Comparison of ENCODE assay signal across 13 cellular contexts in the genomic region with DNA sequence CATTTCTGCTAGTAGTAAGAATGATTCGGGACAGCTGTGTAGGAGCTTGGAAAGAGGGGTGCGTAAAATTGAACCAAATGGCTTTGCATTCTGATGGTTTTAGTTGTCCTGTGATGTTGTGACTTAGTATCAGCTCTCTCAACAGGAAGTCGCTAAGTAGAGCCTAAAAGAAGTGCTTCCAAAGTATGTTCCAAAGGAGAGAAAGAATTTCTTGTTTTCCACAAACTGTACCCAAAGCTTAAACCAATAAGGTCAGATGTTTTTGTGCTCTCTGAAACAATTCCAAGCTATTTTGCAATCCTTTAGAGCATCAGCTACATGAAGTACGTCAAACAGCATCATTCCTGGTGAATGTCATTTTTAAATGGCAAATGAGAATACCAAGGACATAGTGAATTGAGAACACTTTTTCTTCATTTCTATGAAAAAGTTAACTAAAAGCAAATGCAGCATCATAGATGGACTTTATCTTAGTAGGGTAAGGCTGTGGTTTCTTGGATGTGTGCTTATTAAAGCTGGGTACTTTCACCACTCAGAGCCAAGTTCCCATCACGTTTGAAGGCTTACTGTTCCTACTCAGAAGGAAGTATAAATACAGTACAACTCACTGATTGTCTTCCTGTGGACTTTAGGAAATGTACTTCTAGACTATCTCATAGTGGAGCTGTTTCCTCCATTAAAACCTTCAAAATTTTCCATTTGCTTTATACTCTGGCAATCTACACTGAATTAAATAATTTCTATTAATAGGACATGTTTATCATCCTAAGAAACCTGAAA.
DNase-seq lines count a peak whose midpoint lies in the region; ATAC-seq, FAIRE-seq and TF ChIP-seq lines count a peak whose summit lies in the region.
"Had no signal": no experiment of that assay in that cellular context is flagged by ENCODE, and none has a peak within 500 bp of the region (broad histone marks: within the 10 kb centered on the region; RNA-seq: fewer than 3 reads in every experiment).

No MANE protein-coding gene starts in this region.

- H3K9ac ChIP-seq in keratinocyte (ENCODE audit: control insufficient read depth, extremely low read depth, insufficient read depth, low read length): no peak overlapping the region
- H3K9ac ChIP-seq: BLaER1 treated with 17β-estradiol and CSF1 and Interleukin-3, amounts not matched to agents 10 nM and 100 nM had no signal

- no peaks in the 10 kb centered on the region for H3K27me3 Mint-ChIP-seq in GM23338 (ENCODE audit: insufficient read depth, low read depth, poor library complexity)
- H3K27me3 Mint-ChIP-seq in activated T-cell treated with anti-CD3 and anti-CD28 coated beads, Interleukin-2, amount 50 U/mL, for 72 hours (ENCODE audit: low read depth): peaks cover 10% of the 10 kb centered on the region
- H3K27me3 Mint-ChIP-seq: activated B cell treated with CpG ODN at 0.5 μM for 24 hours had no signal

- dilution Hi-C loops in keratinocyte (cut with MboI; ENCODE audit: extremely low pct_ligation_motif_present, low sequenced_read_pairs): no loop called here

- no peaks in the 10 kb centered on the region for H3F3A ChIP-seq in GM23338 (replicated peaks; ENCODE audit: low read depth)

- no peak overlapping the region for H3K4me3 ChIP-seq in keratinocyte (ENCODE audit: control insufficient read depth in 2 of 3, extremely low read depth in 1 of 3, insufficient read depth in 2 of 3, low read depth in 1 of 3, low read length in 3 of 3)
- no peak overlapping the region for H3K4me3 ChIP-seq in skeletal muscle cell (ENCODE audit: low read depth, low read length)
- H3K4me3 ChIP-seq in GM23338: no peak overlapping the region
- H3K4me3 ChIP-seq: BLaER1 treated with 17β-estradiol and CSF1 and Interleukin-3, amounts not matched to agents 10 nM and 100 nM; thoracic aorta had no signal

- peaks cover 6% of the 10 kb centered on the region; the same call in 2 of the 3 replicates for H3K4me1 Mint-ChIP-seq in GM23338
- H3K4me1 Mint-ChIP-seq in activated T-cell treated with anti-CD3 and anti-CD28 coated beads, Interleukin-2, amount 50 U/mL, for 72 hours (ENCODE audit: low read depth): no peaks in the 10 kb centered on the region

- no peak overlapping the region for H3K27ac ChIP-seq in keratinocyte (ENCODE audit: control insufficient read depth, insufficient read depth, low read length)
- H3K27ac ChIP-seq in GM23338 (ENCODE audit: low read depth): no peak overlapping the region
- H3K27ac ChIP-seq: BLaER1 treated with 17β-estradiol and CSF1 and Interleukin-3, amounts not matched to agents 10 nM and 100 nM had no signal

- peaks cover 30% of the 10 kb centered on the region for H3K36me3 Mint-ChIP-seq in GM23338 (ENCODE audit: low read depth)
- H3K36me3 Mint-ChIP-seq in activated T-cell treated with anti-CD3 and anti-CD28 coated beads, Interleukin-2, amount 50 U/mL, for 72 hours (ENCODE audit: insufficient read depth in 2 of 2): peaks cover 0 to 2% of the 10 kb centered on the region in 2 donors

- H2AFZ ChIP-seq in keratinocyte (ENCODE audit: control insufficient read depth, low read length) (no peak overlapping the region), GM23338 (no peak overlapping the region)

- TF ChIP-seq CTCF in keratinocyte (optimal IDR thresholded peaks at IDR 0.05 in 1 of 3, IDR thresholded peaks at IDR 0.05 in 1 of 3, conservative IDR thresholded peaks at IDR 0.05 in 1 of 3; ENCODE audit: extremely low read depth in 1 of 3, insufficient read depth in 2 of 3, low read length in 3 of 3): no peak
- no peak for TF ChIP-seq CTCF in GM23338 (conservative IDR thresholded peaks at IDR 0.05; ENCODE audit: low read depth in 2 of 2)

- H3K9me3 ChIP-seq in keratinocyte (ENCODE audit: control insufficient read depth, low read depth, low read length): no peaks in the 10 kb centered on the region

- no peaks in the 10 kb centered on the region for H3K9me1 ChIP-seq in keratinocyte (ENCODE audit: control insufficient read depth, extremely low read depth, insufficient read depth, low read length)

- H3K27ac Mint-ChIP-seq in GM23338: no peak overlapping the region
- H3K27ac Mint-ChIP-seq in activated T-cell treated with anti-CD3 and anti-CD28 coated beads, Interleukin-2, amount 50 U/mL, for 72 hours: no peak overlapping the region
- H3K27ac Mint-ChIP-seq: activated B cell treated with CpG ODN at 0.5 μM for 24 hours; naive thymus-derived CD8-positive, alpha-beta T cell had no signal

- H3K9me2 ChIP-seq in GM23338 (ENCODE audit: insufficient read depth): no peaks in the 10 kb centered on the region

- H3K36me3 ChIP-seq in keratinocyte (ENCODE audit: control insufficient read depth in 2 of 2, extremely low read depth in 1 of 2, insufficient read depth in 2 of 2, low read length in 2 of 2) (peaks cover 2 to 4% of the 10 kb centered on the region in 2 experiments), GM23338 (ENCODE audit: insufficient read depth) (no peaks in the 10 kb centered on the region)
- H3K36me3 ChIP-seq: thoracic aorta had no signal

- no peaks in the 10 kb centered on the region for H3K27me3 ChIP-seq in keratinocyte (ENCODE audit: control insufficient read depth, extremely low read depth, insufficient read depth, low read length)
- H3K27me3 ChIP-seq in GM23338 (ENCODE audit: insufficient read depth): no peaks in the 10 kb centered on the region
- H3K27me3 ChIP-seq: BLaER1 treated with 17β-estradiol and CSF1 and Interleukin-3, amounts not matched to agents 10 nM and 100 nM had no signal

- DNase-seq in EH (ENCODE audit: low read depth) (peak; percentile 62), dedifferentiated amniotic fluid mesenchymal stem cell (ENCODE audit: extremely low spot score) (peak; percentile 22), keratinocyte (ENCODE audit: low read depth, low spot score) (no peak), skeletal muscle cell (ENCODE audit: low read depth) (peak; percentile 82), GM23338 (ENCODE audit: low spot score) (no peak)
- no peak for DNase-seq in activated T-cell treated with anti-CD3 and anti-CD28 coated beads, Interleukin-2, amount 50 U/mL, for 72 hours
- DNase-seq: activated B cell treated with CpG ODN at 0.5 μM for 24 hours; naive thymus-derived CD8-positive, alpha-beta T cell; NCI-H69 had no signal

- no peak overlapping the region for H3K4me3 Mint-ChIP-seq in GM23338
- H3K4me3 Mint-ChIP-seq in activated T-cell treated with anti-CD3 and anti-CD28 coated beads, Interleukin-2, amount 50 U/mL, for 72 hours: no peak overlapping the region
- H3K4me3 Mint-ChIP-seq: activated B cell treated with CpG ODN at 0.5 μM for 24 hours; naive thymus-derived CD8-positive, alpha-beta T cell had no signal

- H4K20me1 ChIP-seq in keratinocyte (ENCODE audit: control insufficient read depth, extremely low read depth, insufficient read depth, low read length): no peaks in the 10 kb centered on the region
- 0 out of 2 replicates have a peak, but pooled peaks cover 3% of the 10 kb centered on the region for H4K20me1 ChIP-seq in GM23338 (replicated peaks; ENCODE audit: insufficient read depth)

- peak; percentile 43 for FAIRE-seq in keratinocyte (lab: Jason Lieb, UNC)

- H3K4me1 ChIP-seq in keratinocyte (ENCODE audit: control insufficient read depth, extremely low read depth, insufficient read depth, low read length): peaks cover 5% of the 10 kb centered on the region
- no peaks in the 10 kb centered on the region for H3K4me1 ChIP-seq in GM23338 (ENCODE audit: insufficient read depth)

- ATAC-seq in GM18511 (IDR thresholded peaks at IDR 0.05; ENCODE audit: unreplicated experiment): no peak
- no peak for ATAC-seq in GM23338
- ATAC-seq in activated T-cell treated with anti-CD3 and anti-CD28 coated beads, Interleukin-2, amount 50 U/mL, for 72 hours (replicated peaks in 1 of 2): no peak
- no peak for ATAC-seq in HG03135 (IDR thresholded peaks at IDR 0.05; ENCODE audit: unreplicated experiment)
- ATAC-seq: naive thymus-derived CD8-positive, alpha-beta T cell had no signal

- H3K9me3 Mint-ChIP-seq in GM23338: peaks cover 6% of the 10 kb centered on the region; the same call in 1 of the 3 replicates
- H3K9me3 Mint-ChIP-seq in activated T-cell treated with anti-CD3 and anti-CD28 coated beads, Interleukin-2, amount 50 U/mL, for 72 hours: peaks cover 4% of the 10 kb centered on the region in 2 donors

- H3K4me2 ChIP-seq in keratinocyte (ENCODE audit: control insufficient read depth, extremely low read depth, insufficient read depth, low read depth, low read length) (no peak overlapping the region), GM23338 (no peak overlapping the region)
- H3K4me2 ChIP-seq: BLaER1 treated with 17β-estradiol and CSF1 and Interleukin-3, amounts not matched to agents 10 nM and 100 nM had no signal

- H3K79me2 ChIP-seq in keratinocyte (ENCODE audit: control insufficient read depth, insufficient read depth, low read length) (no peaks in the 10 kb centered on the region), GM23338 (replicated peaks; ENCODE audit: insufficient read depth) (peaks cover 4% of the 10 kb centered on the region)

TF ChIP-seq in GM23338, 12 proteins besides CTCF, POLR2A, EP300 and RAD21 (continues in another document):
- TF ChIP-seq EZH2 (IDR thresholded peaks at IDR 0.05; ENCODE audit: low read depth, unreplicated experiment): no peak
- TF ChIP-seq STAT1 (IDR thresholded peaks at IDR 0.05; ENCODE audit: unreplicated experiment): no peak
- no peak for TF ChIP-seq POLR2AphosphoS5 (IDR thresholded peaks at IDR 0.05; ENCODE audit: low read depth)
- no peak for TF ChIP-seq CREB1 (CRISPR knock-in tag; IDR thresholded peaks at IDR 0.05; ENCODE audit: low read depth)
- TF ChIP-seq EZH2phosphoT487 (IDR thresholded peaks at IDR 0.05; ENCODE audit: unreplicated experiment): no peak
- TF ChIP-seq ETS1 (IDR thresholded peaks at IDR 0.05): no peak
- TF ChIP-seq ZNF331 (CRISPR knock-in tag; IDR thresholded peaks at IDR 0.05; ENCODE audit: low read depth): no peak
- TF ChIP-seq JUNB (IDR thresholded peaks at IDR 0.05; ENCODE audit: unreplicated experiment): no peak
- no peak for TF ChIP-seq NANOG (IDR thresholded peaks at IDR 0.05; ENCODE audit: borderline replicate concordance)

Comparison
In these comparisons a context has a peak if more than half of its experiments do, and no peak if none do; other contexts are left out.
1. DNase-seq: peak in EH (single experiment), dedifferentiated amniotic fluid mesenchymal stem cell (single experiment) and skeletal muscle cell (single experiment); none in keratinocyte (single experiment), GM23338 (single experiment) and activated T-cell treated with anti-CD3 and anti-CD28 coated beads, Interleukin-2, amount 50 U/mL, for 72 hours (0 of 2).